ENCODE assay signal across 1 cellular context in genomic region chr7:146661929-146662328, GRCh38.
TF ChIP-seq lines count a peak whose summit lies in the region.

No MANE protein-coding gene starts in this region.

TF ChIP-seq in SK-N-SH treated with all-trans-retinoic acid at 6 μM for 48 hours, 23 proteins besides CTCF, POLR2A, EP300 and RAD21 (continued from another document):
- TF ChIP-seq PATZ1 (CRISPR knock-in tag; IDR thresholded peaks at IDR 0.05; ENCODE audit: borderline replicate concordance) = no peak
- TF ChIP-seq ZFP30 (CRISPR knock-in tag; IDR thresholded peaks at IDR 0.05) = no peak
- TF ChIP-seq CSDC2 (CRISPR knock-in tag; IDR thresholded peaks at IDR 0.05) = no peak
- no peak for TF ChIP-seq ZNF70 (CRISPR knock-in tag; IDR thresholded peaks at IDR 0.05)
